ENCODE assay signal across 8 cellular contexts in the genomic region with DNA sequence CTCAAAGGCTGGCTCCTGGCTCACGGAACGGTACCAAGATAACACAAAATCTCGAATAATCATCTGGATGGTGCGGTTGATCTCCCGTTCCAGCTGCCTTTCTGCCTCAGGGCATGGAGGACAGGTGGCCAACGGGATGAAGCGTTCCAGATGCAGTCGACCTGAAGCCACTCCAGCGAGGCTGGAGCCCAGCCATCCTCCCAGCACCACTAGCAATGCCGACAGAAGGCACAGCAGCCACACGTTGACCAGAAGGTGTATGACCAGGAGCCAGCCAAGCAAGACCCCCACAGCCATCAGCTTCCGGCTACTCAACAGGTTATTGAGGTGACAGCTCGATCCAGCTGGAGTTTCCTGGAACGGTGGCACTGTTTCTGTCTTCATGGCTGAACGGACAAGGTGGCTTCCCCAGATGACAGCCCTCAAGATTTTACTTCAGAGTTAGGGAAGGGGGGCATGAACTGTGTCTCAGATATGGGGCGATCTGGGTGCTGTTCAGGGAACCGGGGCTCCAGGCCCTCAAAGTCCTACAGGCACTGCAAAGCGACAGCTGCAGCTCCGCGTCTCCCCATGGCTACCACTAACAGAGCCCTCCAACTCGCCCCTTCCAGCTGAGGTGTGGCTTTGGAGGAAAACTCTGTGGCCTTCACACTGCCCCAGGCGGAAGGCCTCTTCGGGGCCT. TPM values are rescaled to one million over a fixed set of nuclear protein-coding genes. Genes with fewer than 3 reads are reported as not detected.
A peak's percentile ranks its signal among the peaks of the same experiment; 100 is the strongest.
DNase-seq lines count a peak whose midpoint lies in the region; ATAC-seq lines count a peak whose summit lies in the region.

No MANE protein-coding gene starts in this region.

- POLR2A ChIA-PET in activated CD8-positive, alpha-beta T cell treated with anti-CD3 and anti-CD28 coated beads, Interleukin-2, amount 10 ng/mL, durations not matched to agents 7 days and 5 days (lab: Charles Lee), result interaction anchor here (0.6 to 1.5 kb wide), 2 partner anchors 15 to 1801 kb away, joined by 3 to 4 read pairs; no protein-coding TSS in a partner anchor

- peaks cover 28% of the 10 kb centered on the region for H3K4me1 Mint-ChIP-seq in activated CD8-positive, alpha-beta T cell treated with anti-CD3 and anti-CD28 coated beads, Interleukin-2, amount 10 ng/mL, durations not matched to agents 7 days and 5 days (ENCODE audit: low read depth)

- peaks cover 44% of the 10 kb centered on the region for H3K36me3 Mint-ChIP-seq in activated CD8-positive, alpha-beta T cell treated with anti-CD3 and anti-CD28 coated beads, Interleukin-2, amount 10 ng/mL, durations not matched to agents 7 days and 5 days (ENCODE audit: low read depth)

- H3K27me3 Mint-ChIP-seq in activated CD8-positive, alpha-beta T cell treated with anti-CD3 and anti-CD28 coated beads, Interleukin-2, amount 10 ng/mL, durations not matched to agents 7 days and 5 days (ENCODE audit: low read depth), result no peaks in the 10 kb centered on the region

- H3K4me1 ChIP-seq in ES-I3 (ENCODE audit: insufficient read depth, low read length), result peaks cover 11% of the 10 kb centered on the region; the same call in 1 of the 2 replicates
- no peaks in the 10 kb centered on the region for H3K4me1 ChIP-seq in iPS-15b (ENCODE audit: control insufficient read depth, insufficient read depth, low read length)
- peaks cover 37% of the 10 kb centered on the region for H3K4me1 ChIP-seq in stomach smooth muscle (ENCODE audit: control insufficient read depth, insufficient read depth, low read length)

- H3K4me3 Mint-ChIP-seq in activated CD8-positive, alpha-beta T cell treated with anti-CD3 and anti-CD28 coated beads, Interleukin-2, amount 10 ng/mL, durations not matched to agents 7 days and 5 days, result peak overlapping the region; percentile 83

- DNase-seq in activated CD8-positive, alpha-beta T cell treated with anti-CD3 and anti-CD28 coated beads, Interleukin-2, amount 10 ng/mL, durations not matched to agents 7 days and 5 days, result peak; percentile 33
- DNase-seq in NCI-H1092 treated with DMSO at 0.1 percent for 48 hours (lab: John Stamatoyannopoulos, UW) (no peak), SKM-1 treated with dmso at 0.1 percent for 144 hours (lab: John Stamatoyannopoulos, UW; ENCODE audit: unreplicated experiment) (no peak)
- DNase-seq in stimulated activated naive CD4-positive, alpha-beta T cell treated with Interleukin-2 at 50 U/mL for 16 hours (lab: John Stamatoyannopoulos, UW), result no peak

- peak overlapping the region; percentile 71 for H3K9ac ChIP-seq in ES-I3 (ENCODE audit: low read depth, low read length)
- H3K9ac ChIP-seq in iPS-15b (ENCODE audit: low read depth, low read length), result peak overlapping the region; percentile 62
- peak overlapping the region; percentile 92 to 98 for H3K9ac ChIP-seq in stomach smooth muscle (ENCODE audit: low read length in 2 of 2)

- H3K36me3 ChIP-seq in ES-I3 (ENCODE audit: insufficient read depth, low read length) (peaks cover 8% of the 10 kb centered on the region; the same call in 1 of the 2 replicates), iPS-15b (ENCODE audit: control insufficient read depth, insufficient read depth, low read length) (peaks cover 6% of the 10 kb centered on the region), stomach smooth muscle (ENCODE audit: control insufficient read depth in 2 of 2, insufficient read depth in 2 of 2, low read length in 2 of 2) (peaks cover 15 to 30% of the 10 kb centered on the region in 2 donors)

- no peaks in the 10 kb centered on the region for H3K9me3 ChIP-seq in ES-I3 (ENCODE audit: control insufficient read depth, insufficient read depth, low read length)
- no peaks in the 10 kb centered on the region for H3K9me3 ChIP-seq in iPS-15b (ENCODE audit: control insufficient read depth, insufficient read depth, low read length)
- H3K9me3 ChIP-seq in stomach smooth muscle (ENCODE audit: control insufficient read depth in 2 of 2, low read length in 2 of 2), result no peaks in the 10 kb centered on the region

- ATAC-seq in HG02623 (IDR thresholded peaks at IDR 0.05; ENCODE audit: unreplicated experiment), result peak; percentile 1
- ATAC-seq in activated CD8-positive, alpha-beta T cell treated with anti-CD3 and anti-CD28 coated beads, Interleukin-2, amount 10 ng/mL, durations not matched to agents 7 days and 5 days, result peak; percentile 43

- CTCF ChIA-PET in activated CD8-positive, alpha-beta T cell treated with anti-CD3 and anti-CD28 coated beads, Interleukin-2, amount 10 ng/mL, durations not matched to agents 7 days and 5 days (lab: Charles Lee), result interaction anchor here (0.9 to 4.9 kb wide), 19 partner anchors 9 to 759 kb away, joined by 3 to 34 read pairs (median 6); no protein-coding TSS in a partner anchor

- peak overlapping the region; percentile 90 for H3K27ac ChIP-seq in stomach smooth muscle (ENCODE audit: low read length)

- no peaks in the 10 kb centered on the region for H3K9me3 Mint-ChIP-seq in activated CD8-positive, alpha-beta T cell treated with anti-CD3 and anti-CD28 coated beads, Interleukin-2, amount 10 ng/mL, durations not matched to agents 7 days and 5 days (ENCODE audit: insufficient read depth)

- H3K27me3 ChIP-seq in iPS-15b (ENCODE audit: control insufficient read depth, insufficient read depth, low read length) (peaks cover 16% of the 10 kb centered on the region), stomach smooth muscle (ENCODE audit: control insufficient read depth in 1 of 2, insufficient read depth in 2 of 2, low read length in 2 of 2) (no peaks in the 10 kb centered on the region)

- peak overlapping the region; percentile 62 for H3K4me3 ChIP-seq in iPS-15b (ENCODE audit: low read depth, low read length)
- peak overlapping the region; percentile 92 to 97 for H3K4me3 ChIP-seq in stomach smooth muscle (ENCODE audit: low read length in 2 of 2)

- H3K27ac Mint-ChIP-seq in activated CD8-positive, alpha-beta T cell treated with anti-CD3 and anti-CD28 coated beads, Interleukin-2, amount 10 ng/mL, durations not matched to agents 7 days and 5 days, result peak overlapping the region; percentile 84

RNA-seq across cellular contexts. Expression of a gene that starts 0.6 kb away (rescaled TPM):
- total RNA-seq in activated CD8-positive, alpha-beta T cell treated with anti-CD3 and anti-CD28 coated beads, Interleukin-2, amount 10 ng/mL, durations not matched to agents 7 days and 5 days, result 10 to 100 TPM; 40.7 to 41.0 TPM
